Comparison of ENCODE assay signal across 11 cellular contexts in genomic region chr2:42931818-42932195, GRCh38.
DNase-seq lines count a peak whose midpoint lies in the region; ATAC-seq, FAIRE-seq and TF ChIP-seq lines count a peak whose summit lies in the region.
"Had no signal": no experiment of that assay in that cellular context is flagged by ENCODE, and none has a peak within 500 bp of the region (broad histone marks: within the 10 kb centered on the region; RNA-seq: fewer than 3 reads in every experiment).

No MANE protein-coding gene starts in this region.

- no peak overlapping the region for H3K9ac ChIP-seq in smooth muscle cell (ENCODE audit: low read depth)

- H4K20me1 ChIP-seq in smooth muscle cell (ENCODE audit: low read depth): no peaks in the 10 kb centered on the region

- H3K27ac ChIP-seq in right atrium auricular region: peak overlapping the region; percentile 45 to 58
- H3K27ac ChIP-seq in smooth muscle cell (ENCODE audit: low read depth): peak overlapping the region; percentile 51
- H3K27ac ChIP-seq in small intestine (ENCODE audit: low read depth in 1 of 2, low read length in 1 of 2): peak overlapping the region in 1 of 2 donors; percentile 69

- FAIRE-seq in G401.6 (lab: Jason Lieb, UNC) (peak; percentile 98), small intestine (lab: Jason Lieb, UNC) (no peak)
- FAIRE-seq: frontal cortex had no signal

- ATAC-seq in WTC11: no peak
- no peak for ATAC-seq in HG03280 (IDR thresholded peaks at IDR 0.05; ENCODE audit: unreplicated experiment)
- ATAC-seq in GM19324 (IDR thresholded peaks at IDR 0.05; ENCODE audit: low FRiP score, unreplicated experiment): no peak

- H3K4me3 ChIP-seq in right atrium auricular region (no peak overlapping the region), smooth muscle cell (no peak overlapping the region), small intestine (ENCODE audit: low read depth in 1 of 2, low read length in 2 of 2) (no peak overlapping the region)

- H3K4me2 ChIP-seq in smooth muscle cell: peak overlapping the region; percentile 68

- H3K9me3 ChIP-seq in right atrium auricular region (no peaks in the 10 kb centered on the region), smooth muscle cell (replicated peaks; ENCODE audit: low read depth) (no peaks in the 10 kb centered on the region), small intestine (ENCODE audit: control insufficient read depth, low read depth) (no peaks in the 10 kb centered on the region)

- DNase-seq in WTC11 (ENCODE audit: low spot score) (no peak), right atrium auricular region (ENCODE audit: low spot score) (no peak), smooth muscle cell (lab: John Stamatoyannopoulos, UW; ENCODE audit: unreplicated experiment) (no peak), small intestine (no peak), glomerular visceral epithelial cell (ENCODE audit: extremely low spot score) (no peak)
- DNase-seq: activated CD4-positive, alpha-beta T cell treated with anti-CD3 and anti-CD28 coated beads for 4 hours; NCI-H1436 had no signal

- H3F3A ChIP-seq in smooth muscle cell (ENCODE audit: low read depth): peaks cover 35% of the 10 kb centered on the region

- H3K4me1 ChIP-seq in right atrium auricular region (peaks cover 0 to 81% of the 10 kb centered on the region in 2 donors), smooth muscle cell (ENCODE audit: low read depth) (peaks cover 70% of the 10 kb centered on the region), small intestine (ENCODE audit: control insufficient read depth in 2 of 2, insufficient read depth in 1 of 2, low read depth in 1 of 2, low read length in 1 of 2) (peaks cover 7 to 20% of the 10 kb centered on the region in 2 donors)

- no peaks in the 10 kb centered on the region for H3K27me3 ChIP-seq in right atrium auricular region
- no peaks in the 10 kb centered on the region for H3K27me3 ChIP-seq in smooth muscle cell (ENCODE audit: low read depth)
- no peaks in the 10 kb centered on the region for H3K27me3 ChIP-seq in small intestine (ENCODE audit: control insufficient read depth in 2 of 2, insufficient read depth in 2 of 2, low read length in 2 of 2)

- H3K9me3 Mint-ChIP-seq in WTC11: no peaks in the 10 kb centered on the region

- H2AFZ ChIP-seq in smooth muscle cell (ENCODE audit: low read depth): peak overlapping the region; percentile 33

- H3K4me1 Mint-ChIP-seq in WTC11: peaks cover 48% of the 10 kb centered on the region

- 15% methylated on average over 3 of the region's 3 CpGs for WGBS in smooth muscle cell (ENCODE audit: low lambda C conversion rate)
- WGBS in small intestine, 3 donors: 50 to 58% (median 50%) methylated on average over 3 of the region's 3 CpGs

- no peak overlapping the region for H3K4me3 Mint-ChIP-seq in WTC11

- CTCF ChIA-PET in WTC11 (lab: Charles Lee): interaction anchor here (0.7 to 1.9 kb wide), 11 partner anchors 9 to 290 kb away, joined by 3 to 9 read pairs (median 3); no protein-coding TSS in a partner anchor

- no peaks in the 10 kb centered on the region for H3K36me3 Mint-ChIP-seq in WTC11

- POLR2A ChIA-PET in WTC11 (lab: Charles Lee): no interaction called here

- TF ChIP-seq CTCF in WTC11 (IDR thresholded peaks at IDR 0.05) (no peak), right atrium auricular region (IDR thresholded peaks at IDR 0.05) (no peak), smooth muscle cell (IDR thresholded peaks at IDR 0.05; ENCODE audit: borderline replicate concordance, insufficient read depth, poor library complexity, severe bottlenecking) (no peak)

- H3K27ac Mint-ChIP-seq in WTC11: no peak overlapping the region

- H3K27me3 Mint-ChIP-seq in WTC11 (ENCODE audit: low read depth): no peaks in the 10 kb centered on the region; the same call in 1 of the 2 replicates

- H3K79me2 ChIP-seq in smooth muscle cell (ENCODE audit: low read depth): no peaks in the 10 kb centered on the region

- no peaks in the 10 kb centered on the region for H3K36me3 ChIP-seq in right atrium auricular region
- H3K36me3 ChIP-seq in smooth muscle cell (ENCODE audit: low read depth): no peaks in the 10 kb centered on the region
- no peaks in the 10 kb centered on the region for H3K36me3 ChIP-seq in small intestine (ENCODE audit: control insufficient read depth in 2 of 2, insufficient read depth in 2 of 2, low read length in 2 of 2)

TF ChIP-seq in WTC11, 78 proteins besides CTCF, POLR2A, EP300 and RAD21:
- TF ChIP-seq IRF2 (CRISPR knock-in tag; IDR thresholded peaks at IDR 0.05; ENCODE audit: borderline replicate concordance, low read depth): no peak
- no peak for TF ChIP-seq MYBL2 (CRISPR knock-in tag; IDR thresholded peaks at IDR 0.05)
- no peak for TF ChIP-seq ZNF512 (CRISPR knock-in tag; IDR thresholded peaks at IDR 0.05; ENCODE audit: borderline replicate concordance)
- no peak for TF ChIP-seq KAT7 (CRISPR knock-in tag; IDR thresholded peaks at IDR 0.05; ENCODE audit: borderline replicate concordance)
- no peak for TF ChIP-seq FOXK1 (CRISPR knock-in tag; IDR thresholded peaks at IDR 0.05)
- no peak for TF ChIP-seq TEAD1 (CRISPR knock-in tag; IDR thresholded peaks at IDR 0.05)
- no peak for TF ChIP-seq ETV6 (CRISPR knock-in tag; IDR thresholded peaks at IDR 0.05)
- TF ChIP-seq, protein P1, sequence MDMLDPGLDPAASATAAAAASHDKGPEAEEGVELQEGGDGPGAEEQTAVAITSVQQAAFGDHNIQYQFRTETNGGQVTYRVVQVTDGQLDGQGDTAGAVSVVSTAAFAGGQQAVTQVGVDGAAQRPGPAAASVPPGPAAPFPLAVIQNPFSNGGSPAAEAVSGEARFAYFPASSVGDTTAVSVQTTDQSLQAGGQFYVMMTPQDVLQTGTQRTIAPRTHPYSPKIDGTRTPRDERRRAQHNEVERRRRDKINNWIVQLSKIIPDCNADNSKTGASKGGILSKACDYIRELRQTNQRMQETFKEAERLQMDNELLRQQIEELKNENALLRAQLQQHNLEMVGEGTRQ (CRISPR knock-in tag; IDR thresholded peaks at IDR 0.05): no peak
- peak; percentile 33; the same call in 1 of the 2 replicates for TF ChIP-seq SP1 (CRISPR knock-in tag; conservative IDR thresholded peaks at IDR 0.05)
